In the genomic region with DNA sequence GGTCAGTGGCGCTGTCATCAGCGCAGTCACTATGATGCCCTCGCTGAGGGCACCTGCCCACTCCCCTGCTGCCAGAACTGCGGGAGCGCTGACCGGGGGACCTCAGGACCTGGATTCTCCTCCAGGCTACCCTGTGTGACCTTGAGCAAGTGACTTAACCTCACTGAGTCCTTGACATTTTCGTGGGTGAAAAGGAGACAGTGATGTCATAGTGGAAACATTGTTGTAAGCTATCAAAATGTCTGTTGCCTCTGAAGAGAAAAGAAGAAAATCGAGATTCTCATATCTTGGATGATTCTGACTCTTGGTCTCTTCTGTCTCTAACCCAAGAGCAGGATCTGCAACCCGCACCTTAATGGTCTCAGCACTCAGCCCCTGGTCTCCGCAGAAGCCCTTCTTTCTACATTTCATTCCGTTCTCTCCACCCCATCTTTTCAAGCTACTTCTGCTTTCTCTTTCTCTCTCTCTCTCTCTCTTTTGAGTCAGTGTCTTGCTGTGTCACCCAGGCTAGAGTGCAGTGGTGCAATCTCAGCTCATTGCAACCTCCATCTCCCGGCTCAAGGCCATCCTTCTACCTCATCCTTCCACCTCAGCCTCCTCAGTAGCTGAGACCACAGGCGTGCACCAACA, we compare ENCODE assay signal across 6 cellular contexts. TPM values are rescaled to one million over a fixed set of nuclear protein-coding genes. Genes with fewer than 3 reads are reported as not detected.
DNase-seq lines count a peak whose midpoint lies in the region; ATAC-seq and TF ChIP-seq lines count a peak whose summit lies in the region.

No MANE protein-coding gene starts in this region.

- peaks cover 0 to 3% (median 0%) of the 10 kb centered on the region in 4 donors for H3K36me3 ChIP-seq in liver (ENCODE audit: control insufficient read depth in 4 of 4, insufficient read depth in 3 of 4, low read depth in 1 of 4, low read length in 3 of 4)

- DNase-seq in activated T-cell treated with anti-CD3 and anti-CD28 coated beads, Interleukin-2, amount 50 U/mL, for 48 hours: peak; percentile 71 to 72
- DNase-seq in retina: no peak
- DNase-seq in HuH-7.5 (ENCODE audit: low spot score): no peak

- H3K27ac ChIP-seq in liver (ENCODE audit: low read depth in 1 of 2, low read length in 2 of 2): peak overlapping the region; percentile 65 to 79

- H3K4me1 ChIP-seq in liver (ENCODE audit: control insufficient read depth in 4 of 4, insufficient read depth in 4 of 4, low read length in 3 of 4): peaks cover 12 to 33% (median 22%) of the 10 kb centered on the region in 4 donors

- no peaks in the 10 kb centered on the region for H3K9me3 ChIP-seq in liver (ENCODE audit: control insufficient read depth in 4 of 4, low read length in 3 of 4)

- H3K4me3 ChIP-seq in liver (ENCODE audit: low read depth in 1 of 3, low read length in 3 of 3): peak overlapping the region; percentile 63 to 86 (median 64)

- peak overlapping the region; percentile 51 to 65 for H3K9ac ChIP-seq in liver (ENCODE audit: low read depth in 1 of 2, low read length in 2 of 2)

- ATAC-seq in GM18498 (IDR thresholded peaks at IDR 0.05; ENCODE audit: unreplicated experiment) (peak; percentile 32), HG03196 (IDR thresholded peaks at IDR 0.05; ENCODE audit: unreplicated experiment) (peak; percentile 17)

- no peak for TF ChIP-seq RAD21 in liver (IDR thresholded peaks at IDR 0.05)

- no peaks in the 10 kb centered on the region for H3K27me3 ChIP-seq in liver (ENCODE audit: control insufficient read depth in 4 of 4, insufficient read depth in 4 of 4, low read length in 3 of 4)

- WGBS in liver: 27% methylated on average over 13 of the region's 13 CpGs

- no peak for TF ChIP-seq CTCF in liver (IDR thresholded peaks at IDR 0.05; ENCODE audit: low read depth, low read length, missing input control)

TF ChIP-seq in liver, 16 proteins besides CTCF, POLR2A, EP300 and RAD21:
- no peak for TF ChIP-seq HNF4A (conservative IDR thresholded peaks at IDR 0.05)
- no peak for TF ChIP-seq NR2F2 (IDR thresholded peaks at IDR 0.05)
- TF ChIP-seq, protein P1, sequence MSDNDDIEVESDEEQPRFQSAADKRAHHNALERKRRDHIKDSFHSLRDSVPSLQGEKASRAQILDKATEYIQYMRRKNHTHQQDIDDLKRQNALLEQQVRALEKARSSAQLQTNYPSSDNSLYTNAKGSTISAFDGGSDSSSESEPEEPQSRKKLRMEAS (IDR thresholded peaks at IDR 0.05): no peak
- TF ChIP-seq RXRA (IDR thresholded peaks at IDR 0.05): no peak
- TF ChIP-seq GABPA (IDR thresholded peaks at IDR 0.05 in 1 of 2, conservative IDR thresholded peaks at IDR 0.05 in 1 of 2): no peak
TF ChIP-seq in liver: peak in this region for 0.

RNA-seq across cellular contexts. Expression of a gene that starts 1.0 kb away (rescaled TPM):
- total RNA-seq in liver: 10 to 100 TPM; 16.2 to 25.5 TPM
- 10 to 100 TPM; 37.6 to 63.1 TPM for polyA plus RNA-seq in liver

RNA-seq across cellular contexts. Expression of a gene that starts 1.7 kb away (rescaled TPM):
- under 1 TPM in 1 of 2 donors, not detected in 1; 0.08 TPM for total RNA-seq in liver
- polyA plus RNA-seq in liver: under 1 TPM; 0.19 to 0.20 TPM

RNA-seq across cellular contexts. Expression of a gene that starts 9.4 kb away (rescaled TPM):
- 10 to 100 TPM; 14.8 to 44.3 TPM for total RNA-seq in liver
- polyA plus RNA-seq in liver: 10 to 100 TPM in 1 of 2 donors, 1 to 10 TPM in 1; 5.8 to 32.5 TPM

RNA-seq across cellular contexts. Expression of a gene that starts 9.5 kb away (rescaled TPM):
- 1 to 10 TPM; 2.8 to 5.2 TPM for total RNA-seq in liver
- 1 to 10 TPM; 2.3 TPM for polyA plus RNA-seq in liver

RNA-seq across cellular contexts. Expression of a gene that starts 24.5 kb away (rescaled TPM):
- total RNA-seq in liver: 10 to 100 TPM; 22.0 to 71.8 TPM
- 10 to 100 TPM in 1 of 2 donors, 1 to 10 TPM in 1; 7.4 to 32.0 TPM for polyA plus RNA-seq in liver

Comparison
In these comparisons a context has a peak if more than half of its experiments do, and no peak if none do; other contexts are left out.
1. DNase-seq: peak in activated T-cell treated with anti-CD3 and anti-CD28 coated beads, Interleukin-2, amount 50 U/mL, for 48 hours (2 of 2); none in retina (single experiment) and HuH-7.5 (single experiment).